Comparison of ENCODE assay signal across 9 cellular contexts in genomic region chr18:10131783-10132381, GRCh38.
DNase-seq lines count a peak whose midpoint lies in the region; ATAC-seq, FAIRE-seq and TF ChIP-seq lines count a peak whose summit lies in the region.
"Had no signal": no experiment of that assay in that cellular context is flagged by ENCODE, and none has a peak within 500 bp of the region (broad histone marks: within the 10 kb centered on the region; RNA-seq: fewer than 3 reads in every experiment).

No MANE protein-coding gene starts in this region.

- H3K36me3 ChIP-seq in HUES64 (ENCODE audit: insufficient read depth, low read length) (no peaks in the 10 kb centered on the region), brain microvascular endothelial cell (replicated peaks) (no peaks in the 10 kb centered on the region), small intestine (ENCODE audit: control insufficient read depth in 2 of 2, insufficient read depth in 2 of 2, low read length in 2 of 2) (no peaks in the 10 kb centered on the region)

- in situ Hi-C loops in brain microvascular endothelial cell (cut with HindIII; ENCODE audit: low pct_ligation_motif_present, low sequenced_read_pairs): no loop called here

- no peak for DNase-seq in brain microvascular endothelial cell
- DNase-seq in kidney tubule cell (ENCODE audit: low spot score): peak; percentile 5
- DNase-seq in small intestine: peak; percentile 27
- no peak for DNase-seq in activated CD4-positive, CD25-positive, alpha-beta regulatory T cell (lab: John Stamatoyannopoulos, UW)

- H3K27me3 ChIP-seq in HUES64 (ENCODE audit: insufficient read depth, low read length): 0 out of 2 replicates have a peak, but pooled peaks cover 4% of the 10 kb centered on the region
- H3K27me3 ChIP-seq in brain microvascular endothelial cell (replicated peaks): no peaks in the 10 kb centered on the region
- H3K27me3 ChIP-seq in small intestine (ENCODE audit: control insufficient read depth in 2 of 2, insufficient read depth in 2 of 2, low read length in 2 of 2): no peaks in the 10 kb centered on the region

- H3K27ac ChIP-seq in HUES64 (ENCODE audit: low read depth, low read length) (no peak overlapping the region), brain microvascular endothelial cell (no peak overlapping the region), small intestine (ENCODE audit: low read depth in 1 of 2, low read length in 1 of 2) (no peak overlapping the region)
- H3K27ac ChIP-seq: SK-N-MC had no signal

- TF ChIP-seq CTCF in brain microvascular endothelial cell (IDR thresholded peaks at IDR 0.05; ENCODE audit: low read depth, low read length, missing control alignments): no peak

- FAIRE-seq in small intestine (lab: Jason Lieb, UNC): no peak

- 2% methylated on average over 41 of the region's 41 CpGs for WGBS in HUES64
- 2 to 7% (median 7%) methylated on average over 40 to 41 of the region's 41 CpGs for WGBS in small intestine, 3 donors

- ATAC-seq in HG03095 (IDR thresholded peaks at IDR 0.05; ENCODE audit: unreplicated experiment): no peak
- ATAC-seq in GM21367 (IDR thresholded peaks at IDR 0.05; ENCODE audit: unreplicated experiment): no peak
- ATAC-seq in HG02981 (IDR thresholded peaks at IDR 0.05; ENCODE audit: unreplicated experiment): no peak

- H3K4me1 ChIP-seq in HUES64 (ENCODE audit: insufficient read depth, low read length) (peaks cover 12% of the 10 kb centered on the region), small intestine (ENCODE audit: control insufficient read depth in 2 of 2, insufficient read depth in 1 of 2, low read depth in 1 of 2, low read length in 1 of 2) (no peaks in the 10 kb centered on the region)

- H3K9ac ChIP-seq in HUES64 (ENCODE audit: low read depth, low read length): peak overlapping the region; percentile 39; the same call in 1 of the 2 replicates

- H3K4me3 ChIP-seq in HUES64 (ENCODE audit: low read length) (peak overlapping the region; percentile 56), brain microvascular endothelial cell (ENCODE audit: low read depth, low read length) (peak overlapping the region; percentile 35), small intestine (ENCODE audit: low read depth in 1 of 2, low read length in 2 of 2) (peak overlapping the region in 1 of 2 donors; percentile 39)
- H3K4me3 ChIP-seq: SK-N-MC had no signal

- H3K9me3 ChIP-seq in HUES64 (ENCODE audit: insufficient read depth, low read depth, low read length): no peaks in the 10 kb centered on the region
- H3K9me3 ChIP-seq in small intestine (ENCODE audit: control insufficient read depth, low read depth): no peaks in the 10 kb centered on the region

Comparison
In these comparisons a context has a peak if more than half of its experiments do, and no peak if none do; other contexts are left out.
1. DNase-seq: peak in kidney tubule cell (single experiment) and small intestine (single experiment); none in brain microvascular endothelial cell (single experiment) and activated CD4-positive, CD25-positive, alpha-beta regulatory T cell (0 of 4).